Comparison of ENCODE assay signal across 1 cellular context in genomic region chr19:15779756-15780476, GRCh38.
TF ChIP-seq lines count a peak whose summit lies in the region.

No MANE protein-coding gene starts in this region.

TF ChIP-seq in WTC11, 78 proteins besides CTCF, POLR2A, EP300 and RAD21 (continued from another document):
- no peak for TF ChIP-seq ZNF396 (CRISPR knock-in tag; IDR thresholded peaks at IDR 0.05; ENCODE audit: borderline replicate concordance)
- no peak for TF ChIP-seq E2F4 (CRISPR knock-in tag; IDR thresholded peaks at IDR 0.05; ENCODE audit: borderline replicate concordance, low read depth)
- TF ChIP-seq EMX1 (CRISPR knock-in tag; IDR thresholded peaks at IDR 0.05), result no peak
